2 cellular contexts compared by ENCODE assay signal in the genomic region with DNA sequence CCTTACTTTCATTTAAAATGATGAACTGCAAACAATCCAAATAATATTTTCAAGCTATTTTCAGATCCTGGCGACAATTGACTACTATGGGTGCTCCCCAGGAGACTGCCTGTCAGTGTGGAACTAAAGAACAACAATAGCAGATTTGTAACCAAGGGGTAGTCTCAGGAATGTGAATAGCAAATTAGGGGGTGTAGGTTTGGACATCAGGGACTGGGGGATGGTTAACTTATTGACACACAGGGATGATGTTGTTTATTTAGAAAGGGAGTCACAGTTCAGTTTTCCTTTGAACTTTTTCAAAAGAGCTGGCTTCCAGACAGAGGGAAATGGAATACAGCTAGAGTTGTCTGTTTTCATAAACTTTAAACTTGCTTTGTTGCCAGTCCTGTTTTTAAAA.
TF ChIP-seq lines count a peak whose summit lies in the region.

No MANE protein-coding gene starts in this region.

TF ChIP-seq in GM23338, 12 proteins besides CTCF, POLR2A, EP300 and RAD21:
- TF ChIP-seq STAT1 (IDR thresholded peaks at IDR 0.05; ENCODE audit: unreplicated experiment) (no peak), CREB1 (CRISPR knock-in tag; IDR thresholded peaks at IDR 0.05; ENCODE audit: low read depth) (no peak), ETS1 (IDR thresholded peaks at IDR 0.05) (no peak), ZNF462 (CRISPR knock-in tag; IDR thresholded peaks at IDR 0.05) (no peak), NANOG (IDR thresholded peaks at IDR 0.05; ENCODE audit: borderline replicate concordance) (no peak)
- TF ChIP-seq, protein P1, sequence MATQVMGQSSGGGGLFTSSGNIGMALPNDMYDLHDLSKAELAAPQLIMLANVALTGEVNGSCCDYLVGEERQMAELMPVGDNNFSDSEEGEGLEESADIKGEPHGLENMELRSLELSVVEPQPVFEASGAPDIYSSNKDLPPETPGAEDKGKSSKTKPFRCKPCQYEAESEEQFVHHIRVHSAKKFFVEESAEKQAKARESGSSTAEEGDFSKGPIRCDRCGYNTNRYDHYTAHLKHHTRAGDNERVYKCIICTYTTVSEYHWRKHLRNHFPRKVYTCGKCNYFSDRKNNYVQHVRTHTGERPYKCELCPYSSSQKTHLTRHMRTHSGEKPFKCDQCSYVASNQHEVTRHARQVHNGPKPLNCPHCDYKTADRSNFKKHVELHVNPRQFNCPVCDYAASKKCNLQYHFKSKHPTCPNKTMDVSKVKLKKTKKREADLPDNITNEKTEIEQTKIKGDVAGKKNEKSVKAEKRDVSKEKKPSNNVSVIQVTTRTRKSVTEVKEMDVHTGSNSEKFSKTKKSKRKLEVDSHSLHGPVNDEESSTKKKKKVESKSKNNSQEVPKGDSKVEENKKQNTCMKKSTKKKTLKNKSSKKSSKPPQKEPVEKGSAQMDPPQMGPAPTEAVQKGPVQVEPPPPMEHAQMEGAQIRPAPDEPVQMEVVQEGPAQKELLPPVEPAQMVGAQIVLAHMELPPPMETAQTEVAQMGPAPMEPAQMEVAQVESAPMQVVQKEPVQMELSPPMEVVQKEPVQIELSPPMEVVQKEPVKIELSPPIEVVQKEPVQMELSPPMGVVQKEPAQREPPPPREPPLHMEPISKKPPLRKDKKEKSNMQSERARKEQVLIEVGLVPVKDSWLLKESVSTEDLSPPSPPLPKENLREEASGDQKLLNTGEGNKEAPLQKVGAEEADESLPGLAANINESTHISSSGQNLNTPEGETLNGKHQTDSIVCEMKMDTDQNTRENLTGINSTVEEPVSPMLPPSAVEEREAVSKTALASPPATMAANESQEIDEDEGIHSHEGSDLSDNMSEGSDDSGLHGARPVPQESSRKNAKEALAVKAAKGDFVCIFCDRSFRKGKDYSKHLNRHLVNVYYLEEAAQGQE (IDR thresholded peaks at IDR 0.05; ENCODE audit: unreplicated experiment): no peak

TF ChIP-seq in HepG2, 621 proteins besides CTCF, POLR2A, EP300 and RAD21 (continues in another document):
- TF ChIP-seq ZIK1 (CRISPR knock-in tag; IDR thresholded peaks at IDR 0.05; ENCODE audit: borderline replicate concordance, low read depth) (no peak), ARID2 (CRISPR knock-in tag; IDR thresholded peaks at IDR 0.05; ENCODE audit: borderline replicate concordance) (no peak), ZNF263 (CRISPR knock-in tag; IDR thresholded peaks at IDR 0.05) (peak; percentile 70), FOXP4 (CRISPR knock-in tag; IDR thresholded peaks at IDR 0.05) (0 out of 2 replicates have a peak, but pooled peaks have one; percentile 15), JUNB (CRISPR knock-in tag; IDR thresholded peaks at IDR 0.05; ENCODE audit: borderline replicate concordance) (no peak), PATZ1 (CRISPR knock-in tag; IDR thresholded peaks at IDR 0.05) (no peak), ARID3A (IDR thresholded peaks at IDR 0.05; ENCODE audit: low read depth, low read length) (no peak), IRF2 (CRISPR knock-in tag; IDR thresholded peaks at IDR 0.05) (no peak), SIX1 (CRISPR knock-in tag; IDR thresholded peaks at IDR 0.05; ENCODE audit: borderline replicate concordance) (no peak), ZBTB42 (CRISPR knock-in tag; IDR thresholded peaks at IDR 0.05) (no peak), ZNF597 (CRISPR knock-in tag; IDR thresholded peaks at IDR 0.05) (no peak), HNF4G (IDR thresholded peaks at IDR 0.05; ENCODE audit: borderline replicate concordance, low read depth, low read length) (no peak), HNF4G (CRISPR knock-in tag; IDR thresholded peaks at IDR 0.05; ENCODE audit: borderline replicate concordance, low read depth) (no peak), ZNF317 (CRISPR knock-in tag; IDR thresholded peaks at IDR 0.05) (no peak), USF2 (IDR thresholded peaks at IDR 0.05; ENCODE audit: low read depth, low read length) (no peak), USF2 (CRISPR knock-in tag; IDR thresholded peaks at IDR 0.05; ENCODE audit: borderline replicate concordance) (no peak), ZNF670 (CRISPR knock-in tag; IDR thresholded peaks at IDR 0.05; ENCODE audit: borderline replicate concordance) (no peak), ZNF619 (CRISPR knock-in tag; IDR thresholded peaks at IDR 0.05) (no peak), ZNF225 (CRISPR knock-in tag; IDR thresholded peaks at IDR 0.05) (no peak), TCF7 (IDR thresholded peaks at IDR 0.05; ENCODE audit: low read depth) (peak; percentile 56; the same call in 1 of the 2 replicates), ZNF281 (CRISPR knock-in tag; IDR thresholded peaks at IDR 0.05; ENCODE audit: borderline replicate concordance) (peak; percentile 57), ZBTB44 (CRISPR knock-in tag; IDR thresholded peaks at IDR 0.05) (no peak), FOXK2 (IDR thresholded peaks at IDR 0.05) (no peak), ZNF713 (CRISPR knock-in tag; IDR thresholded peaks at IDR 0.05) (no peak), ARID5B (CRISPR knock-in tag; IDR thresholded peaks at IDR 0.05) (peak; percentile 9; the same call in 1 of the 2 replicates), FOXP1 (IDR thresholded peaks at IDR 0.05) (no peak), FOXP1 (CRISPR knock-in tag; IDR thresholded peaks at IDR 0.05) (peak; percentile 19; the same call in 1 of the 2 replicates), FOXA3 (CRISPR knock-in tag; IDR thresholded peaks at IDR 0.05) (0 out of 2 replicates have a peak, but pooled peaks have one; percentile 32)
